In genomic region chr5:75045071-75045470, GRCh38 we compare ENCODE assay signal across 22 cellular contexts. TPM values are rescaled to one million over a fixed set of nuclear protein-coding genes. Genes with fewer than 3 reads are reported as not detected.
DNase-seq lines count a peak whose midpoint lies in the region; ATAC-seq, FAIRE-seq and TF ChIP-seq lines count a peak whose summit lies in the region.
"Had no signal": no experiment of that assay in that cellular context is flagged by ENCODE, and none has a peak within 500 bp of the region (broad histone marks: within the 10 kb centered on the region; RNA-seq: fewer than 3 reads in every experiment).

No MANE protein-coding gene starts in this region.

- CTCF ChIA-PET in activated CD4-positive, alpha-beta T cell treated with anti-CD3 and anti-CD28 coated beads for 36 hours (lab: Charles Lee) = interaction anchor here (0.5 to 0.7 kb wide), 2 partner anchors 123 to 247 kb away, joined by 3 read pairs; no protein-coding TSS in a partner anchor
- CTCF ChIA-PET in activated CD8-positive, alpha-beta memory T cell treated with anti-CD3 and anti-CD28 coated beads, Interleukin-2, amount 10 ng/mL, durations not matched to agents 7 days and 5 days (lab: Charles Lee) = no interaction called here

- no peak for TF ChIP-seq CTCF in osteocyte (IDR thresholded peaks at IDR 0.05)
- TF ChIP-seq CTCF in GM10266 (IDR thresholded peaks at IDR 0.05; ENCODE audit: control insufficient read depth, insufficient read depth, low read depth, missing control alignments) = no peak

- peak; percentile 27 for ATAC-seq in activated CD4-positive, alpha-beta T cell treated with anti-CD3 and anti-CD28 coated beads for 36 hours
- no peak for ATAC-seq in T-helper 17 cell
- ATAC-seq in activated naive CD8-positive, alpha-beta T cell treated with anti-CD3 and anti-CD28 coated beads, Interleukin-2, amount 50 U/mL, for 24 hours = peak; percentile 38
- ATAC-seq in activated CD8-positive, alpha-beta memory T cell treated with anti-CD3 and anti-CD28 coated beads, Interleukin-2, amount 10 ng/mL, durations not matched to agents 7 days and 5 days = no peak
- ATAC-seq: K562, Panc1 had no signal

- H3K27me3 Mint-ChIP-seq in activated CD4-positive, alpha-beta T cell treated with anti-CD3 and anti-CD28 coated beads for 36 hours = no peaks in the 10 kb centered on the region
- H3K27me3 Mint-ChIP-seq in T-helper 17 cell (peaks cover 6% of the 10 kb centered on the region), osteocyte (ENCODE audit: unreplicated experiment) (no peaks in the 10 kb centered on the region)
- no peaks in the 10 kb centered on the region for H3K27me3 Mint-ChIP-seq in activated naive CD8-positive, alpha-beta T cell treated with anti-CD3 and anti-CD28 coated beads, Interleukin-2, amount 50 U/mL, for 24 hours
- peaks cover 23% of the 10 kb centered on the region for H3K27me3 Mint-ChIP-seq in activated CD8-positive, alpha-beta memory T cell treated with anti-CD3 and anti-CD28 coated beads, Interleukin-2, amount 10 ng/mL, durations not matched to agents 7 days and 5 days

- FAIRE-seq in HTR-8/SVneo (lab: Jason Lieb, UNC) = no peak
- FAIRE-seq: GM12878, K562 had no signal

- H3K9me3 ChIP-seq in T-helper 17 cell (ENCODE audit: control insufficient read depth, low read length, poor library complexity, severe bottlenecking) = no peaks in the 10 kb centered on the region
- H3K9me3 ChIP-seq: SJCRH30 had no signal

- H3K4me3 Mint-ChIP-seq in activated CD4-positive, alpha-beta T cell treated with anti-CD3 and anti-CD28 coated beads for 36 hours = no peak overlapping the region
- no peak overlapping the region for H3K4me3 Mint-ChIP-seq in T-helper 17 cell
- H3K4me3 Mint-ChIP-seq in activated naive CD8-positive, alpha-beta T cell treated with anti-CD3 and anti-CD28 coated beads, Interleukin-2, amount 50 U/mL, for 24 hours = no peak overlapping the region
- H3K4me3 Mint-ChIP-seq in osteocyte (ENCODE audit: unreplicated experiment) = no peak overlapping the region
- no peak overlapping the region for H3K4me3 Mint-ChIP-seq in activated CD8-positive, alpha-beta memory T cell treated with anti-CD3 and anti-CD28 coated beads, Interleukin-2, amount 10 ng/mL, durations not matched to agents 7 days and 5 days
- H3K4me3 Mint-ChIP-seq: CD14-positive monocyte had no signal

- intact Hi-C loops in activated CD4-positive, alpha-beta T cell treated with anti-CD3 and anti-CD28 coated beads for 36 hours (cut with DNase I, micrococcal nuclease) = no loop called here

- POLR2A ChIA-PET in activated CD4-positive, alpha-beta T cell treated with anti-CD3 and anti-CD28 coated beads for 36 hours (lab: Charles Lee) = no interaction called here

- no peaks in the 10 kb centered on the region for H3K9me3 Mint-ChIP-seq in activated CD4-positive, alpha-beta T cell treated with anti-CD3 and anti-CD28 coated beads for 36 hours (ENCODE audit: low read depth)
- no peaks in the 10 kb centered on the region for H3K9me3 Mint-ChIP-seq in activated naive CD8-positive, alpha-beta T cell treated with anti-CD3 and anti-CD28 coated beads, Interleukin-2, amount 50 U/mL, for 24 hours
- peaks cover 5% of the 10 kb centered on the region for H3K9me3 Mint-ChIP-seq in osteocyte (ENCODE audit: unreplicated experiment)
- no peaks in the 10 kb centered on the region for H3K9me3 Mint-ChIP-seq in activated CD8-positive, alpha-beta memory T cell treated with anti-CD3 and anti-CD28 coated beads, Interleukin-2, amount 10 ng/mL, durations not matched to agents 7 days and 5 days (ENCODE audit: low read depth)

- no peak overlapping the region for H3K27ac Mint-ChIP-seq in activated CD4-positive, alpha-beta T cell treated with anti-CD3 and anti-CD28 coated beads for 36 hours
- H3K27ac Mint-ChIP-seq in T-helper 17 cell = peak overlapping the region; percentile 49
- no peak overlapping the region for H3K27ac Mint-ChIP-seq in activated naive CD8-positive, alpha-beta T cell treated with anti-CD3 and anti-CD28 coated beads, Interleukin-2, amount 50 U/mL, for 24 hours
- H3K27ac Mint-ChIP-seq in osteocyte (ENCODE audit: unreplicated experiment) = no peak overlapping the region
- H3K27ac Mint-ChIP-seq in activated CD8-positive, alpha-beta memory T cell treated with anti-CD3 and anti-CD28 coated beads, Interleukin-2, amount 10 ng/mL, durations not matched to agents 7 days and 5 days = no peak overlapping the region
- H3K27ac Mint-ChIP-seq: CD14-positive monocyte had no signal

- H3K36me3 Mint-ChIP-seq in activated CD4-positive, alpha-beta T cell treated with anti-CD3 and anti-CD28 coated beads for 36 hours (ENCODE audit: low read depth) = peaks cover 26% of the 10 kb centered on the region
- H3K36me3 Mint-ChIP-seq in T-helper 17 cell (ENCODE audit: low read depth) (peaks cover 4% of the 10 kb centered on the region), osteocyte (ENCODE audit: unreplicated experiment) (peaks cover 32% of the 10 kb centered on the region)
- H3K36me3 Mint-ChIP-seq in activated naive CD8-positive, alpha-beta T cell treated with anti-CD3 and anti-CD28 coated beads, Interleukin-2, amount 50 U/mL, for 24 hours (ENCODE audit: low read depth) = peaks cover 17% of the 10 kb centered on the region
- H3K36me3 Mint-ChIP-seq in activated CD8-positive, alpha-beta memory T cell treated with anti-CD3 and anti-CD28 coated beads, Interleukin-2, amount 10 ng/mL, durations not matched to agents 7 days and 5 days = peaks cover 11% of the 10 kb centered on the region
- H3K36me3 Mint-ChIP-seq: CD14-positive monocyte had no signal

- no peak for DNase-seq in activated CD4-positive, alpha-beta T cell treated with anti-CD3 and anti-CD28 coated beads for 36 hours
- DNase-seq in activated CD4-positive, alpha-beta T cell treated with anti-CD3 and anti-CD28 coated beads for 1 hour = no peak
- DNase-seq in T-helper 17 cell (no peak), HTR-8/SVneo (ENCODE audit: insufficient read length, low spot score) (no peak), osteocyte (ENCODE audit: extremely low spot score, unreplicated experiment) (no peak), GM10266 (ENCODE audit: extremely low spot score) (no peak)
- no peak for DNase-seq in activated naive CD8-positive, alpha-beta T cell treated with anti-CD3 and anti-CD28 coated beads, Interleukin-2, amount 50 U/mL, for 24 hours
- no peak for DNase-seq in activated CD8-positive, alpha-beta memory T cell treated with anti-CD3 and anti-CD28 coated beads, Interleukin-2, amount 10 ng/mL, durations not matched to agents 7 days and 5 days
- DNase-seq: 8988T, COR-L47, DMS 273 treated with DMSO at 0.1 percent for 48 hours, GDM1, GOT3, NCI-H1417, NCI-H187, NCI-H345, NCI-H526, SJCRH30 had no signal

- peaks cover 44% of the 10 kb centered on the region for H3K4me1 Mint-ChIP-seq in activated CD4-positive, alpha-beta T cell treated with anti-CD3 and anti-CD28 coated beads for 36 hours
- H3K4me1 Mint-ChIP-seq in T-helper 17 cell (peaks cover 33% of the 10 kb centered on the region), osteocyte (ENCODE audit: unreplicated experiment) (peaks cover 25% of the 10 kb centered on the region)
- peaks cover 58% of the 10 kb centered on the region for H3K4me1 Mint-ChIP-seq in activated naive CD8-positive, alpha-beta T cell treated with anti-CD3 and anti-CD28 coated beads, Interleukin-2, amount 50 U/mL, for 24 hours
- peaks cover 35% of the 10 kb centered on the region for H3K4me1 Mint-ChIP-seq in activated CD8-positive, alpha-beta memory T cell treated with anti-CD3 and anti-CD28 coated beads, Interleukin-2, amount 10 ng/mL, durations not matched to agents 7 days and 5 days

RNA-seq across cellular contexts. Expression of gene GCNT4, which starts 7.3 kb away (rescaled TPM):
- total RNA-seq in activated CD4-positive, alpha-beta T cell treated with anti-CD3 and anti-CD28 coated beads for 36 hours = 1 to 10 TPM; 1.9 to 2.1 TPM
- 1 to 10 TPM; 4.9 to 5.3 TPM for total RNA-seq in T-helper 17 cell
- 1.9 and 2.1 TPM in 2 replicates for total RNA-seq in osteocyte
- under 1 TPM; 0.07 to 0.41 TPM for total RNA-seq in activated CD8-positive, alpha-beta memory T cell treated with anti-CD3 and anti-CD28 coated beads, Interleukin-2, amount 10 ng/mL, durations not matched to agents 7 days and 5 days
- total RNA-seq: K562 had no signal

Comparison
In these comparisons a context has a peak if more than half of its experiments do, and no peak if none do; other contexts are left out.
1. ATAC-seq: peak in activated CD4-positive, alpha-beta T cell treated with anti-CD3 and anti-CD28 coated beads for 36 hours (single experiment) and activated naive CD8-positive, alpha-beta T cell treated with anti-CD3 and anti-CD28 coated beads, Interleukin-2, amount 50 U/mL, for 24 hours (single experiment); none in T-helper 17 cell (single experiment) and activated CD8-positive, alpha-beta memory T cell treated with anti-CD3 and anti-CD28 coated beads, Interleukin-2, amount 10 ng/mL, durations not matched to agents 7 days and 5 days (single experiment).